25 cellular contexts compared by ENCODE assay signal in the genomic region with DNA sequence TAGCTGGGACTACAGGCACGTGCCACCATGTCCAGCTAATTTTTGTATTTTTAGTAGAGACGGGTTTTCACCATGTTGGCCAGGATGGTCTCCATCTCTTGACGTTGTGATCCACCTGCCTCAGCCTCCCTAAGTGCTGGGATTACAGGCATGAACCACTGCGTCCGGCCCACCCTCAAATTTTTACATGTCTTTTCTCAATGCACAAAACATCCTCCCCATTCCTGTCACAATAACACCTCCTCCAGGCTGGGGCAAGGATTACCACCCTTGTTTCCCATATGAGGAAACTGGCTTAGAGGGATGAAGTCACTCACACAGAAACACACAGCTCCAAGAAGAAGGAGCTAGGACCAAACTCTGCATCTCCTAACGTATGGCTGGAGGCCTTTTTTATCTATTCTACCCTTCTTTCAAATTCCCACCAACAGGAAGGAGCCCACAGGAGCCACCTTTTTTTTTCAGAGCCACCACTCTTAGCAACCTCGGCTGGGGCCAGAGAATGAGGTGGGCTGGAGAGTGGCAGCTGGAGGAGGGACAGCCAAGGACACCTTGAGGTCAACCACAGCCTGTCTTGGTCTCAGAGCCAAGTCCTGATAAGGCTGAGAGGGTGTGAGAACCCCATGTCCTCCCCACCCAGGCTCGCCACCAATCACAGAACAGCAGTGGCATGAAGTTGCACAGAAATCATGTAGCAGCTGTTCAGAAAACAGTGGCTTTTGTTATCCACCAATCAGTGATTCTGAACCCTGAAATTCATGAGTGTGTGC.
DNase-seq lines count a peak whose midpoint lies in the region; TF ChIP-seq lines count a peak whose summit lies in the region.
"Had no signal": no experiment of that assay in that cellular context is flagged by ENCODE, and none has a peak within 500 bp of the region (broad histone marks: within the 10 kb centered on the region; RNA-seq: fewer than 3 reads in every experiment).

No MANE protein-coding gene starts in this region.

- DNase-seq in ascending aorta (ENCODE audit: low spot score in 2 of 2) (peak in 1 of 2 donors; percentile 59), esophagus squamous epithelium (lab: John Stamatoyannopoulos, UW) (no peak), myocyte (ENCODE audit: low read depth) (peak; percentile 32), tibial artery (no peak), mesendoderm (no peak), MG63 (no peak)
- no peak for DNase-seq in activated T-cell treated with anti-CD3 and anti-CD28 coated beads, Interleukin-2, amount 50 U/mL, for 24 hours
- DNase-seq: activated CD4-positive, alpha-beta T cell treated with anti-CD3 and anti-CD28 coated beads, Interleukin-2, amount 10 ng/mL, durations not matched to agents 7 days and 5 days; activated naive CD4-positive, alpha-beta T cell treated with anti-CD3 and anti-CD28 coated beads, Interleukin-2, amount 50 U/mL, for 16 hours; Caco-2; DMS79; foreskin melanocyte; NCI-H2081; NCI-H82; stimulated activated CD4-positive, alpha-beta T cell treated with anti-CD3 and anti-CD28 coated beads, Interleukin-1b, Interleukin-23, amount 100 ng/mL, for 48 hours; WERI-Rb-1 had no signal

- H3K79me2 ChIP-seq in mesendoderm (ENCODE audit: control insufficient read depth, insufficient read depth, low read length) = no peaks in the 10 kb centered on the region

- H2BK15ac ChIP-seq in mesendoderm (replicated peaks; ENCODE audit: low read depth) = no peak overlapping the region

- no peak overlapping the region for H3K23ac ChIP-seq in mesendoderm (ENCODE audit: low read length)

- H3K4me3 ChIP-seq in ascending aorta = no peak overlapping the region
- H3K4me3 ChIP-seq in esophagus squamous epithelium = no peak overlapping the region
- no peak overlapping the region for H3K4me3 ChIP-seq in tibial artery
- no peak overlapping the region for H3K4me3 ChIP-seq in mesendoderm (ENCODE audit: low read length)
- no peak overlapping the region for H3K4me3 ChIP-seq in MG63
- H3K4me3 ChIP-seq: BLaER1 treated with 17β-estradiol and CSF1 and Interleukin-3, amounts not matched to agents 10 nM and 100 nM; lung; skin epidermis; suprapubic skin had no signal

- no peak overlapping the region for H3K56ac ChIP-seq in mesendoderm (ENCODE audit: low read length)

- no peak overlapping the region for H2BK120ac ChIP-seq in mesendoderm (ENCODE audit: low read depth, low read length)

- no peak for TF ChIP-seq POLR2A in esophagus squamous epithelium (IDR thresholded peaks at IDR 0.05)

- H3K27ac ChIP-seq in ascending aorta (peak overlapping the region; percentile 89 to 95), esophagus squamous epithelium (peak overlapping the region in 3 of 4 donors; percentile 12 to 45 (median 12)), tibial artery (peak overlapping the region; percentile 84 to 91), mesendoderm (ENCODE audit: low read depth, low read length) (no peak overlapping the region)
- H3K27ac ChIP-seq: BLaER1 treated with 17β-estradiol and CSF1 and Interleukin-3, amounts not matched to agents 10 nM and 100 nM; skin epidermis; suprapubic skin; WERI-Rb-1 had no signal

- no peak overlapping the region for H3K4me2 ChIP-seq in mesendoderm (ENCODE audit: low read length)

- no peak overlapping the region for H3K27ac Mint-ChIP-seq in activated T-cell treated with anti-CD3 and anti-CD28 coated beads, Interleukin-2, amount 50 U/mL, for 24 hours
- H3K27ac Mint-ChIP-seq: activated CD4-positive, alpha-beta T cell treated with anti-CD3 and anti-CD28 coated beads, Interleukin-2, amount 10 ng/mL, durations not matched to agents 7 days and 5 days; activated T-helper 1 cell treated with anti-CD3 and anti-CD28 coated beads, Interleukin-12 subunit alpha, Interleukin-12 subunit beta, Interleukin-2, Interleukin-4 antibody, amounts not matched to agents 30 ng/mL and 10 ng/mL and 1 ng/mL, durations not matched to agents 14 hours and 24 hours and 36 hours; progenitor cell of endocrine pancreas had no signal

- H4K5ac ChIP-seq in mesendoderm (ENCODE audit: low read length) = no peak overlapping the region

- H3K36me3 ChIP-seq in ascending aorta = peaks cover 79 to 82% of the 10 kb centered on the region in 2 donors
- peaks cover 0 to 9% (median 0%) of the 10 kb centered on the region in 3 donors for H3K36me3 ChIP-seq in esophagus squamous epithelium
- H3K36me3 ChIP-seq in tibial artery = peaks cover 79 to 88% (median 84%) of the 10 kb centered on the region in 3 donors
- H3K36me3 ChIP-seq in mesendoderm (ENCODE audit: control insufficient read depth, insufficient read depth, low read length) = no peaks in the 10 kb centered on the region
- H3K36me3 ChIP-seq in MG63 = no peaks in the 10 kb centered on the region
- H3K36me3 ChIP-seq: WERI-Rb-1 had no signal

- H2AK5ac ChIP-seq in mesendoderm (ENCODE audit: low read length) = no peak overlapping the region

- H3K4me1 Mint-ChIP-seq in activated T-cell treated with anti-CD3 and anti-CD28 coated beads, Interleukin-2, amount 50 U/mL, for 24 hours (ENCODE audit: low read depth) = peaks cover 4% of the 10 kb centered on the region
- H3K4me1 Mint-ChIP-seq: activated CD4-positive, alpha-beta T cell treated with anti-CD3 and anti-CD28 coated beads, Interleukin-2, amount 10 ng/mL, durations not matched to agents 7 days and 5 days; central memory CD8-positive, alpha-beta T cell; IgD-negative memory B cell had no signal

- no peak overlapping the region for H3K9ac ChIP-seq in mesendoderm (ENCODE audit: low read length)
- H3K9ac ChIP-seq: BLaER1 treated with 17β-estradiol and CSF1 and Interleukin-3, amounts not matched to agents 10 nM and 100 nM had no signal

- intact Hi-C loops in ascending aorta (cut with DNase I) (no loop called here), esophagus squamous epithelium (cut with DNase I) (no loop called here), tibial artery (cut with DNase I; ENCODE audit: low total_unique reads) (no loop called here)

- no peaks in the 10 kb centered on the region for H3K79me1 ChIP-seq in mesendoderm (ENCODE audit: low read length)

- no peak for TF ChIP-seq CTCF in ascending aorta (IDR thresholded peaks at IDR 0.05)
- TF ChIP-seq CTCF in esophagus squamous epithelium (IDR thresholded peaks at IDR 0.05) = no peak
- TF ChIP-seq CTCF in tibial artery (IDR thresholded peaks at IDR 0.05) = no peak

- H3K9me3 ChIP-seq in ascending aorta (no peaks in the 10 kb centered on the region), esophagus squamous epithelium (no peaks in the 10 kb centered on the region), tibial artery (no peaks in the 10 kb centered on the region), MG63 (no peaks in the 10 kb centered on the region)
- H3K9me3 ChIP-seq: BLaER1 treated with 17β-estradiol and CSF1 and Interleukin-3, amounts not matched to agents 10 nM and 100 nM; Caco-2; suprapubic skin had no signal

- no peaks in the 10 kb centered on the region for H3K27me3 Mint-ChIP-seq in activated T-cell treated with anti-CD3 and anti-CD28 coated beads, Interleukin-2, amount 50 U/mL, for 24 hours
- H3K27me3 Mint-ChIP-seq: activated CD4-positive, alpha-beta T cell treated with anti-CD3 and anti-CD28 coated beads, Interleukin-2, amount 10 ng/mL, durations not matched to agents 7 days and 5 days; progenitor cell of endocrine pancreas had no signal

- no peaks in the 10 kb centered on the region for H3K36me3 Mint-ChIP-seq in activated T-cell treated with anti-CD3 and anti-CD28 coated beads, Interleukin-2, amount 50 U/mL, for 24 hours (ENCODE audit: low read depth)

- H3K4me1 ChIP-seq in ascending aorta = peaks cover 20 to 44% of the 10 kb centered on the region in 2 donors
- peaks cover 8 to 29% (median 17%) of the 10 kb centered on the region in 3 donors for H3K4me1 ChIP-seq in esophagus squamous epithelium
- H3K4me1 ChIP-seq in tibial artery = peaks cover 0 to 100% (median 49%) of the 10 kb centered on the region in 4 donors
- no peaks in the 10 kb centered on the region for H3K4me1 ChIP-seq in mesendoderm (ENCODE audit: control insufficient read depth, low read depth, low read length)
- H3K4me1 ChIP-seq: Caco-2 had no signal

- 76 to 85% methylated on average over 7 to 8 of the region's 8 CpGs for WGBS in esophagus squamous epithelium, 2 donors
- WGBS in mesendoderm (ENCODE audit: extremely low coverage, insufficient coverage, low lambda C conversion rate) = no CpG with 5 or more reads among the region's 8 CpGs

- no peak overlapping the region for H2BK5ac ChIP-seq in mesendoderm (ENCODE audit: low read length)

- no peak overlapping the region for H3K18ac ChIP-seq in mesendoderm (ENCODE audit: low read length)

- no peak overlapping the region for H4K8ac ChIP-seq in mesendoderm (ENCODE audit: low read depth, low read length)

- no peaks in the 10 kb centered on the region for H3K27me3 ChIP-seq in ascending aorta
- H3K27me3 ChIP-seq in esophagus squamous epithelium = no peaks in the 10 kb centered on the region
- no peaks in the 10 kb centered on the region for H3K27me3 ChIP-seq in tibial artery
- H3K27me3 ChIP-seq in mesendoderm (ENCODE audit: insufficient read depth, low read length, poor library complexity) = no peaks in the 10 kb centered on the region
- H3K27me3 ChIP-seq in MG63 = no peaks in the 10 kb centered on the region
- H3K27me3 ChIP-seq: BLaER1 treated with 17β-estradiol and CSF1 and Interleukin-3, amounts not matched to agents 10 nM and 100 nM; suprapubic skin had no signal

- H3K9me3 Mint-ChIP-seq in activated T-cell treated with anti-CD3 and anti-CD28 coated beads, Interleukin-2, amount 50 U/mL, for 24 hours = no peaks in the 10 kb centered on the region
- H3K9me3 Mint-ChIP-seq: activated CD4-positive, alpha-beta T cell treated with anti-CD3 and anti-CD28 coated beads, Interleukin-2, amount 10 ng/mL, durations not matched to agents 7 days and 5 days; activated T-helper 1 cell treated with anti-CD3 and anti-CD28 coated beads, Interleukin-12 subunit alpha, Interleukin-12 subunit beta, Interleukin-2, Interleukin-4 antibody, amounts not matched to agents 30 ng/mL and 10 ng/mL and 1 ng/mL, durations not matched to agents 14 hours and 24 hours and 36 hours; central memory CD8-positive, alpha-beta T cell had no signal

- H3K4me3 Mint-ChIP-seq in activated T-cell treated with anti-CD3 and anti-CD28 coated beads, Interleukin-2, amount 50 U/mL, for 24 hours = no peak overlapping the region
- H3K4me3 Mint-ChIP-seq: activated CD4-positive, alpha-beta T cell treated with anti-CD3 and anti-CD28 coated beads, Interleukin-2, amount 10 ng/mL, durations not matched to agents 7 days and 5 days; activated T-helper 1 cell treated with anti-CD3 and anti-CD28 coated beads, Interleukin-12 subunit alpha, Interleukin-12 subunit beta, Interleukin-2, Interleukin-4 antibody, amounts not matched to agents 30 ng/mL and 10 ng/mL and 1 ng/mL, durations not matched to agents 14 hours and 24 hours and 36 hours; central memory CD8-positive, alpha-beta T cell; IgD-negative memory B cell; neural crest cell had no signal

- no peak overlapping the region for H3K4ac ChIP-seq in mesendoderm (ENCODE audit: low read depth, low read length)
